28 cellular contexts compared by ENCODE assay signal in genomic region chr14:90971687-90972086, GRCh38.
"Had no signal": no experiment of that assay in that cellular context is flagged by ENCODE, and none has a peak within 500 bp of the region (broad histone marks: within the 10 kb centered on the region; RNA-seq: fewer than 3 reads in every experiment).

No MANE protein-coding gene starts in this region.

- H3K27me3 ChIP-seq: left lung, pancreas, sigmoid colon, spleen, tibial nerve, uterus had no signal

- ATAC-seq: left lung; lower lobe of right lung; naive thymus-derived CD8-positive, alpha-beta T cell; pancreas; right cardiac atrium; stimulated activated memory B cell treated with anti-CD40 and anti-IgM and Interleukin-4, amounts not matched to agents 10 μg/mL and 1 μg/mL and 100 μg/mL, for 72 hours; stimulated activated naive CD8-positive, alpha-beta T cell treated with anti-CD3 and anti-CD28 coated beads, Interleukin-15, amount 100 ng/mL, for 72 hours had no signal

- H3K27ac ChIP-seq: left lung, lower lobe of right lung, pancreas, prostate gland, sigmoid colon, spleen, tibial nerve, uterus had no signal

- H3K27me3 Mint-ChIP-seq: naive thymus-derived CD8-positive, alpha-beta T cell; stimulated activated memory B cell treated with anti-CD40 and anti-IgM and Interleukin-4, amounts not matched to agents 10 μg/mL and 1 μg/mL and 100 μg/mL, for 72 hours; stimulated activated naive CD8-positive, alpha-beta T cell treated with anti-CD3 and anti-CD28 coated beads, Interleukin-15, amount 100 ng/mL, for 72 hours; type B pancreatic cell had no signal

- DNase-seq: immature natural killer cell; kidney; left colon; left lung; lower lobe of right lung; mammary epithelial cell; mesenchymal stem cell; naive thymus-derived CD8-positive, alpha-beta T cell; nucleus accumbens; pancreas; posterior cingulate gyrus; retina; right cardiac atrium; sigmoid colon; small intestine; spleen; stimulated activated CD4-positive, alpha-beta T cell treated with anti-CD3 and anti-CD28 coated beads, Interleukin-4, amount 100 ng/mL, for 24 hours; stimulated activated CD8-positive, alpha-beta memory T cell treated with anti-CD3 and anti-CD28 coated beads, Interleukin-4, amount 100 ng/mL, for 48 hours; stimulated activated naive CD4-positive, alpha-beta T cell treated with Interleukin-2 at 50 U/mL for 16 hours; stimulated activated naive CD8-positive, alpha-beta T cell treated with anti-CD3 and anti-CD28 coated beads, Interleukin-15, amount 100 ng/mL, for 72 hours; substantia nigra; uterus had no signal

- H3K9me3 Mint-ChIP-seq: immature natural killer cell; naive thymus-derived CD8-positive, alpha-beta T cell; neural crest cell; stimulated activated memory B cell treated with anti-CD40 and anti-IgM and Interleukin-4, amounts not matched to agents 10 μg/mL and 1 μg/mL and 100 μg/mL, for 72 hours; stimulated activated naive CD8-positive, alpha-beta T cell treated with anti-CD3 and anti-CD28 coated beads, Interleukin-15, amount 100 ng/mL, for 72 hours; type B pancreatic cell had no signal

- H3K36me3 ChIP-seq: left lung, pancreas, prostate gland, uterus had no signal

- H3K4me1 Mint-ChIP-seq: neural crest cell had no signal

- H3K4me3 ChIP-seq: left lung, lower lobe of right lung, pancreas, prostate gland, sigmoid colon, spleen, tibial nerve, uterus had no signal

- H3K27ac Mint-ChIP-seq: immature natural killer cell; naive thymus-derived CD8-positive, alpha-beta T cell; nephron; stimulated activated memory B cell treated with anti-CD40 and anti-IgM and Interleukin-4, amounts not matched to agents 10 μg/mL and 1 μg/mL and 100 μg/mL, for 72 hours; type B pancreatic cell had no signal

- H3K4me1 ChIP-seq: lower lobe of right lung, prostate gland, uterus had no signal

- H3K9me3 ChIP-seq: pancreas, prostate gland, sigmoid colon, tibial nerve had no signal

- H3K4me3 Mint-ChIP-seq: immature natural killer cell; naive thymus-derived CD8-positive, alpha-beta T cell; nephron; neural crest cell; stimulated activated memory B cell treated with anti-CD40 and anti-IgM and Interleukin-4, amounts not matched to agents 10 μg/mL and 1 μg/mL and 100 μg/mL, for 72 hours; stimulated activated naive CD8-positive, alpha-beta T cell treated with anti-CD3 and anti-CD28 coated beads, Interleukin-15, amount 100 ng/mL, for 72 hours; type B pancreatic cell had no signal
